ENCODE assay signal across 21 cellular contexts in genomic region chr5:58281189-58281588, GRCh38.
"Had no signal": no experiment of that assay in that cellular context is flagged by ENCODE, and none has a peak within 500 bp of the region (broad histone marks: within the 10 kb centered on the region; RNA-seq: fewer than 3 reads in every experiment).

No MANE protein-coding gene starts in this region.

- H3K27ac Mint-ChIP-seq: effector memory CD8-positive, alpha-beta T cell; naive thymus-derived CD8-positive, alpha-beta T cell; stimulated activated naive B cell treated with anti-CD40 and anti-IgM and Interleukin-4, amounts not matched to agents 10 μg/mL and 1 μg/mL and 100 μg/mL, for 72 hours; stimulated activated naive CD8-positive, alpha-beta T cell treated with anti-CD3 and anti-CD28 coated beads, Interleukin-15, Interleukin-2, amounts not matched to agents 100 ng/mL and 50 ng/mL, for 24 hours had no signal

- H3K9me3 ChIP-seq: esophagus muscularis mucosa, ovary, psoas muscle, sigmoid colon, thoracic aorta, tibial nerve, upper lobe of left lung had no signal

- H3K27ac ChIP-seq: esophagus muscularis mucosa, left lung, ovary, psoas muscle, sigmoid colon, spleen, thoracic aorta, tibial nerve, upper lobe of left lung had no signal

- H3K9me3 Mint-ChIP-seq: naive thymus-derived CD8-positive, alpha-beta T cell; stimulated activated naive B cell treated with anti-CD40 and anti-IgM and Interleukin-4, amounts not matched to agents 10 μg/mL and 1 μg/mL and 100 μg/mL, for 72 hours; stimulated activated naive CD8-positive, alpha-beta T cell treated with anti-CD3 and anti-CD28 coated beads, Interleukin-15, Interleukin-2, amounts not matched to agents 100 ng/mL and 50 ng/mL, for 24 hours had no signal

- DNase-seq: cerebellar nuclear complex; cortex of kidney; effector memory CD8-positive, alpha-beta T cell; left cardiac atrium; left lung; mesendoderm; naive thymus-derived CD8-positive, alpha-beta T cell; occipital lobe; ovary; posterior cingulate gyrus; psoas muscle; right cardiac atrium; sigmoid colon; spleen; stimulated activated CD4-positive, alpha-beta T cell treated with anti-CD3 and anti-CD28 coated beads, Interleukin-2, amount 100 ng/mL, for 48 hours; stimulated activated naive B cell treated with anti-CD40 and anti-IgM and Interleukin-4, amounts not matched to agents 10 μg/mL and 1 μg/mL and 100 μg/mL, for 72 hours; upper lobe of left lung had no signal

- H3K36me3 ChIP-seq: esophagus muscularis mucosa, left lung, ovary, sigmoid colon, spleen, thoracic aorta, tibial nerve, upper lobe of left lung had no signal

- H3K27me3 Mint-ChIP-seq: effector memory CD8-positive, alpha-beta T cell; stimulated activated naive B cell treated with anti-CD40 and anti-IgM and Interleukin-4, amounts not matched to agents 10 μg/mL and 1 μg/mL and 100 μg/mL, for 72 hours had no signal

- H3K4me3 Mint-ChIP-seq: effector memory CD8-positive, alpha-beta T cell; naive thymus-derived CD8-positive, alpha-beta T cell; stimulated activated naive B cell treated with anti-CD40 and anti-IgM and Interleukin-4, amounts not matched to agents 10 μg/mL and 1 μg/mL and 100 μg/mL, for 72 hours; stimulated activated naive CD8-positive, alpha-beta T cell treated with anti-CD3 and anti-CD28 coated beads, Interleukin-15, Interleukin-2, amounts not matched to agents 100 ng/mL and 50 ng/mL, for 24 hours had no signal

- H3K27me3 ChIP-seq: esophagus muscularis mucosa, left lung, ovary, sigmoid colon, spleen, tibial nerve, upper lobe of left lung had no signal

- H3K4me1 Mint-ChIP-seq: naive thymus-derived CD8-positive, alpha-beta T cell; stimulated activated naive B cell treated with anti-CD40 and anti-IgM and Interleukin-4, amounts not matched to agents 10 μg/mL and 1 μg/mL and 100 μg/mL, for 72 hours had no signal

- H3K4me1 ChIP-seq: esophagus muscularis mucosa, left lung, psoas muscle, sigmoid colon, spleen, tibial nerve, upper lobe of left lung had no signal

- H3K4me3 ChIP-seq: esophagus muscularis mucosa, left lung, ovary, psoas muscle, sigmoid colon, spleen, thoracic aorta, tibial nerve, upper lobe of left lung had no signal

- H3K36me3 Mint-ChIP-seq: naive thymus-derived CD8-positive, alpha-beta T cell; stimulated activated naive B cell treated with anti-CD40 and anti-IgM and Interleukin-4, amounts not matched to agents 10 μg/mL and 1 μg/mL and 100 μg/mL, for 72 hours had no signal
